1 cellular context compared by ENCODE assay signal in genomic region chr1:155139895-155140629, GRCh38.
TF ChIP-seq lines count a peak whose summit lies in the region.

TSS of gene DPM3 (minus strand) at chr1:155140531. CDS start at chr1:155140240, 291 bp downstream.

TF ChIP-seq in K562, 482 proteins besides CTCF, POLR2A, EP300 and RAD21 (continued from another document and continues in another):
- TF ChIP-seq ZHX1 (conservative IDR thresholded peaks at IDR 0.05; ENCODE audit: low read length) = no peak
- peak; percentile 72; the same call in 1 of the 2 replicates for TF ChIP-seq ZNF263 (CRISPR knock-in tag; IDR thresholded peaks at IDR 0.05; ENCODE audit: borderline replicate concordance)
- no peak for TF ChIP-seq CBX3 (IDR thresholded peaks at IDR 0.05; ENCODE audit: borderline replicate concordance in 1 of 2, low read length in 2 of 2)
- TF ChIP-seq HNRNPH1 (optimal IDR thresholded peaks at IDR 0.05; ENCODE audit: low read depth, low read length) = no peak
- no peak for TF ChIP-seq ZBED1 (IDR thresholded peaks at IDR 0.05)
- no peak for TF ChIP-seq WHSC1 (IDR thresholded peaks at IDR 0.05; ENCODE audit: low read length)
- no peak for TF ChIP-seq ZNF384 (IDR thresholded peaks at IDR 0.05; ENCODE audit: low read depth, low read length)
- TF ChIP-seq DACH1 (IDR thresholded peaks at IDR 0.05; ENCODE audit: partially characterized antibody) = no peak
- 0 out of 2 replicates have a peak, but pooled peaks have one; percentile 84 for TF ChIP-seq XRCC5 (IDR thresholded peaks at IDR 0.05; ENCODE audit: low read depth, low read length)
- TF ChIP-seq SRSF1 (IDR thresholded peaks at IDR 0.05; ENCODE audit: low read depth, low read length) = no peak
- peak in 1 of 2 experiments; percentile 43; a peak in 1 of 4 replicates for TF ChIP-seq SIN3A (IDR thresholded peaks at IDR 0.05; ENCODE audit: borderline replicate concordance in 2 of 2, control insufficient read depth in 1 of 2, low read depth in 2 of 2, low read length in 2 of 2)
- peak in 1 of 2 experiments; percentile 50; a peak in 1 of 4 replicates for TF ChIP-seq ZNF639 (CRISPR knock-in tag; conservative IDR thresholded peaks at IDR 0.05 in 1 of 2, IDR thresholded peaks at IDR 0.05 in 1 of 2)
- no peak for TF ChIP-seq SNAPC5 (CRISPR knock-in tag; IDR thresholded peaks at IDR 0.05)
- TF ChIP-seq CREB5 (CRISPR knock-in tag; IDR thresholded peaks at IDR 0.05) = no peak
- TF ChIP-seq ELF2 (CRISPR knock-in tag; IDR thresholded peaks at IDR 0.05) = no peak; the same call in 1 of the 2 replicates
- no peak for TF ChIP-seq ZNF740 (CRISPR knock-in tag; IDR thresholded peaks at IDR 0.05)
- TF ChIP-seq ZNF740 (tag; IDR thresholded peaks at IDR 0.05) = no peak
- peak; percentile 59 for TF ChIP-seq POU5F1 (IDR thresholded peaks at IDR 0.05; ENCODE audit: borderline replicate concordance, low read depth, low read length, partially characterized antibody)
- TF ChIP-seq DPF2 (IDR thresholded peaks at IDR 0.05) = peak; percentile 47; the same call in 1 of the 2 replicates
- no peak; a peak in 1 of 4 replicates for TF ChIP-seq UBTF (IDR thresholded peaks at IDR 0.05; ENCODE audit: borderline replicate concordance in 1 of 2, low read depth in 2 of 2, low read length in 2 of 2)
- TF ChIP-seq CHAMP1 (IDR thresholded peaks at IDR 0.05) = no peak
- TF ChIP-seq BRD4 (IDR thresholded peaks at IDR 0.05) = 0 out of 2 replicates have a peak, but pooled peaks have one; percentile 42
- peak; percentile 90 to 99 (median 97) for TF ChIP-seq ZBTB11 (CRISPR knock-in tag; IDR thresholded peaks at IDR 0.05)
- no peak for TF ChIP-seq KHSRP (IDR thresholded peaks at IDR 0.05)
- TF ChIP-seq HDAC2 (IDR thresholded peaks at IDR 0.05) = peak; percentile 75
- TF ChIP-seq PHF8 (IDR thresholded peaks at IDR 0.05; ENCODE audit: borderline replicate concordance, low read length) = peak; percentile 81; the same call in 1 of the 2 replicates
- TF ChIP-seq ZEB2 (IDR thresholded peaks at IDR 0.05) = peak; percentile 85
- no peak for TF ChIP-seq E4F1 (CRISPR knock-in tag; IDR thresholded peaks at IDR 0.05; ENCODE audit: borderline replicate concordance)
- TF ChIP-seq KLF10 (CRISPR knock-in tag; IDR thresholded peaks at IDR 0.05) = no peak
- peak; percentile 98 for TF ChIP-seq HCFC1 (IDR thresholded peaks at IDR 0.05; ENCODE audit: low read depth, low read length)
- TF ChIP-seq KDM5B (IDR thresholded peaks at IDR 0.05; ENCODE audit: insufficient replicate concordance, low read depth, low read length) = peak; percentile 41
- no peak for TF ChIP-seq GATAD2B (IDR thresholded peaks at IDR 0.05; ENCODE audit: borderline replicate concordance)
- no peak for TF ChIP-seq PHB (CRISPR knock-in tag; IDR thresholded peaks at IDR 0.05)
- peak; percentile 61 for TF ChIP-seq TOE1 (IDR thresholded peaks at IDR 0.05; ENCODE audit: borderline replicate concordance)
- TF ChIP-seq TOE1 (CRISPR knock-in tag; IDR thresholded peaks at IDR 0.05; ENCODE audit: borderline replicate concordance, low read depth) = no peak
- TF ChIP-seq NEUROD1 (IDR thresholded peaks at IDR 0.05; ENCODE audit: borderline replicate concordance, low read depth, low read length, partially characterized antibody) = peak; percentile 15
- TF ChIP-seq ZNF584 (CRISPR knock-in tag; IDR thresholded peaks at IDR 0.05; ENCODE audit: low read depth) = no peak
- TF ChIP-seq ZNF830 (CRISPR knock-in tag; IDR thresholded peaks at IDR 0.05) = no peak
- TF ChIP-seq GABPB1 (CRISPR knock-in tag; IDR thresholded peaks at IDR 0.05) = peak; percentile 99
- TF ChIP-seq PHTF2 (CRISPR knock-in tag; IDR thresholded peaks at IDR 0.05) = no peak
- TF ChIP-seq PRPF4 (IDR thresholded peaks at IDR 0.05; ENCODE audit: insufficient read depth, low read depth, low read length, poor library complexity, severe bottlenecking) = no peak
- TF ChIP-seq FOXP1 (CRISPR knock-in tag; IDR thresholded peaks at IDR 0.05) = peak; percentile 64; the same call in 1 of the 2 replicates
- no peak for TF ChIP-seq TBP (optimal IDR thresholded peaks at IDR 0.05; ENCODE audit: low read depth, low read length)
